In genomic region chrX:40006025-40007017, GRCh38 we compare ENCODE assay signal across 8 cellular contexts.
A peak's percentile ranks its signal among the peaks of the same experiment; 100 is the strongest.
DNase-seq lines count a peak whose midpoint lies in the region; ATAC-seq and TF ChIP-seq lines count a peak whose summit lies in the region.

No MANE protein-coding gene starts in this region.

- no peaks in the 10 kb centered on the region for H3K36me3 Mint-ChIP-seq in GM23338 (ENCODE audit: low read depth)

- H2AFZ ChIP-seq in GM23338 = no peak overlapping the region

- peaks cover 60% of the 10 kb centered on the region for H3K27me3 Mint-ChIP-seq in GM23338 (ENCODE audit: insufficient read depth, low read depth, poor library complexity)

- no peaks in the 10 kb centered on the region for H3F3A ChIP-seq in GM23338 (replicated peaks; ENCODE audit: low read depth)

- H3K9me3 ChIP-seq in left ventricle myocardium inferior (replicated peaks) = no peaks in the 10 kb centered on the region

- DNase-seq in GM23338 (ENCODE audit: low spot score) (peak; percentile 71), left ventricle myocardium inferior (peak; percentile 56), NCI-H187 (lab: John Stamatoyannopoulos, UW) (no peak), GM19240 (ENCODE audit: insufficient read length, low spot score) (no peak), NCI-H146 treated with DMSO at 0.1 percent for 48 hours (lab: John Stamatoyannopoulos, UW; ENCODE audit: unreplicated experiment) (no peak)
- peak; percentile 54 for DNase-seq in activated CD8-positive, alpha-beta memory T cell treated with anti-CD3 and anti-CD28 coated beads, Interleukin-2, amount 50 U/mL, for 4 hours
- DNase-seq in stimulated activated CD4-positive, alpha-beta T cell treated with anti-CD3 and anti-CD28 coated beads, Interleukin-15, amount 100 ng/mL, for 24 hours = peak; percentile 54

- peak overlapping the region; percentile 81 for H3K4me2 ChIP-seq in GM23338

- H3K4me3 ChIP-seq in GM23338 (peak overlapping the region; percentile 58), left ventricle myocardium inferior (peak overlapping the region; percentile 50)

- no peaks in the 10 kb centered on the region for H3K79me2 ChIP-seq in GM23338 (replicated peaks; ENCODE audit: insufficient read depth)

- H3K4me1 ChIP-seq in GM23338 (ENCODE audit: insufficient read depth) (peaks cover 28% of the 10 kb centered on the region), left ventricle myocardium inferior (peaks cover 22% of the 10 kb centered on the region)

- H3K4me1 Mint-ChIP-seq in GM23338 = peaks cover 49% of the 10 kb centered on the region

- H3K27me3 ChIP-seq in GM23338 (ENCODE audit: insufficient read depth) (peaks cover 89% of the 10 kb centered on the region), left ventricle myocardium inferior (ENCODE audit: low read depth) (no peaks in the 10 kb centered on the region)

- no peaks in the 10 kb centered on the region for H4K20me1 ChIP-seq in GM23338 (replicated peaks; ENCODE audit: insufficient read depth)

- ATAC-seq in GM23338 (peak; percentile 23), HG02885 (IDR thresholded peaks at IDR 0.05; ENCODE audit: poor library complexity, unreplicated experiment) (no peak)

- intact Hi-C loops in left ventricle myocardium inferior (cut with micrococcal nuclease) = no loop called here

- H3K9me2 ChIP-seq in GM23338 (ENCODE audit: insufficient read depth) = no peaks in the 10 kb centered on the region

- H3K27ac ChIP-seq in GM23338 (ENCODE audit: low read depth) (no peak overlapping the region), left ventricle myocardium inferior (replicated peaks) (peak overlapping the region; percentile 51)

- H3K9me3 Mint-ChIP-seq in GM23338 = peaks cover 2% of the 10 kb centered on the region; the same call in 1 of the 3 replicates

- H3K4me3 Mint-ChIP-seq in GM23338 = peak overlapping the region; percentile 67

- H3K36me3 ChIP-seq in GM23338 (ENCODE audit: insufficient read depth) (no peaks in the 10 kb centered on the region), left ventricle myocardium inferior (no peaks in the 10 kb centered on the region)

- TF ChIP-seq CTCF in GM23338 (conservative IDR thresholded peaks at IDR 0.05; ENCODE audit: low read depth in 2 of 2) = no peak; a peak in 2 of 4 replicates
- peak; percentile 16 for TF ChIP-seq CTCF in left ventricle myocardium inferior (IDR thresholded peaks at IDR 0.05; ENCODE audit: borderline replicate concordance)

- no peak overlapping the region for H3K27ac Mint-ChIP-seq in GM23338

TF ChIP-seq in GM23338, 12 proteins besides CTCF, POLR2A, EP300 and RAD21 (continues in another document):
- no peak for TF ChIP-seq ETS1 (IDR thresholded peaks at IDR 0.05)
- no peak for TF ChIP-seq ZNF462 (CRISPR knock-in tag; IDR thresholded peaks at IDR 0.05)
- no peak for TF ChIP-seq STAT1 (IDR thresholded peaks at IDR 0.05; ENCODE audit: unreplicated experiment)
- no peak for TF ChIP-seq JUNB (IDR thresholded peaks at IDR 0.05; ENCODE audit: unreplicated experiment)
- no peak for TF ChIP-seq ZNF114 (CRISPR knock-in tag; IDR thresholded peaks at IDR 0.05)
- TF ChIP-seq POLR2AphosphoS5 (IDR thresholded peaks at IDR 0.05; ENCODE audit: low read depth) = no peak
- no peak for TF ChIP-seq EZH2 (IDR thresholded peaks at IDR 0.05; ENCODE audit: low read depth, unreplicated experiment)
- no peak for TF ChIP-seq ZNF331 (CRISPR knock-in tag; IDR thresholded peaks at IDR 0.05; ENCODE audit: low read depth)
- TF ChIP-seq CREB1 (CRISPR knock-in tag; IDR thresholded peaks at IDR 0.05; ENCODE audit: low read depth) = no peak
- no peak for TF ChIP-seq NANOG (IDR thresholded peaks at IDR 0.05; ENCODE audit: borderline replicate concordance)
- TF ChIP-seq EZH2phosphoT487 (IDR thresholded peaks at IDR 0.05; ENCODE audit: unreplicated experiment) = no peak

Comparison
In these comparisons a context has a peak if more than half of its experiments do, and no peak if none do; other contexts are left out.
1. DNase-seq: peak in GM23338 (single experiment), activated CD8-positive, alpha-beta memory T cell treated with anti-CD3 and anti-CD28 coated beads, Interleukin-2, amount 50 U/mL, for 4 hours (single experiment), left ventricle myocardium inferior (single experiment) and stimulated activated CD4-positive, alpha-beta T cell treated with anti-CD3 and anti-CD28 coated beads, Interleukin-15, amount 100 ng/mL, for 24 hours (single experiment); none in NCI-H187 (0 of 2), GM19240 (single experiment) and NCI-H146 treated with DMSO at 0.1 percent for 48 hours (single experiment).